ENCODE assay signal across 15 cellular contexts in the genomic region with DNA sequence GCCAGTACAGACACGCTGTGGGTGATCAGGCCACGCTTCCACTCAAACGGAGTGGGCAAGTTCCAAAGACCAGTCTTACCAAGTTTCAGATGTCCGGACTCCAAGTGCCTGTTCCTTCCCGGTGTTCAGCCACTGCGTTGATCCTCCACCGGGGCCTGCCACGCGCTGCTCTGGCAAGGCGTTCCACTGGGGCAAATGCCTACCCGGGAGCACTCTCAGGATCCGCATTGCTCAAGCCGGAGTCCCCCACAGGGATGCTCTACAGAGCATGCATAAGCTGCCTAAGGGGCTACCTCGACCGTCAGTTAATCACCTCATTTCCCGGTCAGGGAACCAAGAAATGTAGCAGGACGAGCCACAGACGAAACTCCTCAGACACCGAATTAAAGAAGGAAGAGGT. TPM values are rescaled to one million over a fixed set of nuclear protein-coding genes. Genes with fewer than 3 reads are reported as not detected.
DNase-seq lines count a peak whose midpoint lies in the region; ATAC-seq and TF ChIP-seq lines count a peak whose summit lies in the region.
"Had no signal": no experiment of that assay in that cellular context is flagged by ENCODE, and none has a peak within 500 bp of the region (broad histone marks: within the 10 kb centered on the region; RNA-seq: fewer than 3 reads in every experiment).

No MANE protein-coding gene starts in this region.

- no peak overlapping the region for H3K23ac ChIP-seq in H9 (ENCODE audit: insufficient read length, low read depth, low read length)

- no peaks in the 10 kb centered on the region for H4K20me1 ChIP-seq in H9 (ENCODE audit: control insufficient read depth, insufficient read depth, insufficient read length)

- H3K79me1 ChIP-seq in H9 (ENCODE audit: insufficient read depth, low read depth, low read length, poor library complexity, severe bottlenecking): no peaks in the 10 kb centered on the region

- H2AFZ ChIP-seq in H9 (ENCODE audit: low read length): no peak overlapping the region

- H3K23me2 ChIP-seq in H9 (ENCODE audit: insufficient read length, low read depth, low read length, poor library complexity, severe bottlenecking): no peaks in the 10 kb centered on the region

- H4K5ac ChIP-seq in H9 (ENCODE audit: insufficient read length, low read depth, low read length): no peak overlapping the region

- no peak overlapping the region for H3K4me2 ChIP-seq in H9 (ENCODE audit: insufficient read depth, insufficient read length, low read length)

- no peak overlapping the region for H3K14ac ChIP-seq in H9 (ENCODE audit: insufficient read depth, low read length)

- H3K27ac Mint-ChIP-seq in H9: peak overlapping the region in 2 of 3 experiments; percentile 7 to 72; a peak in 4 of 7 replicates
- peak overlapping the region; percentile 93 for H3K27ac Mint-ChIP-seq in nephron progenitor cell
- H3K27ac Mint-ChIP-seq in type B pancreatic cell: peak overlapping the region; percentile 51
- H3K27ac Mint-ChIP-seq in glutamatergic neuron (ENCODE audit: unreplicated experiment): no peak overlapping the region
- H3K27ac Mint-ChIP-seq: B cell; CD4-positive, alpha-beta T cell had no signal

- no peaks in the 10 kb centered on the region for H3K79me2 ChIP-seq in H9 (ENCODE audit: insufficient read depth, low read length)

- H3K36me3 Mint-ChIP-seq in H9 (ENCODE audit: insufficient read depth in 1 of 3, low read depth in 3 of 3): peaks cover 25 to 31% (median 28%) of the 10 kb centered on the region in 3 experiments
- peaks cover 18% of the 10 kb centered on the region for H3K36me3 Mint-ChIP-seq in nephron progenitor cell (ENCODE audit: low read depth)
- H3K36me3 Mint-ChIP-seq in type B pancreatic cell: peaks cover 8% of the 10 kb centered on the region
- peaks cover 25% of the 10 kb centered on the region for H3K36me3 Mint-ChIP-seq in glutamatergic neuron (ENCODE audit: unreplicated experiment)

- no peak overlapping the region for H4K91ac ChIP-seq in H9 (ENCODE audit: insufficient read length, low read depth, low read length)

- no peak overlapping the region for H2BK12ac ChIP-seq in H9 (ENCODE audit: insufficient read length, low read depth, low read length)

- H4K8ac ChIP-seq in H9 (replicated peaks; ENCODE audit: insufficient read length, low read depth, low read length): no peak overlapping the region

- peaks cover 40% of the 10 kb centered on the region for H3K27me3 Mint-ChIP-seq in H9 (ENCODE audit: low read depth)
- peaks cover 6% of the 10 kb centered on the region for H3K27me3 Mint-ChIP-seq in nephron progenitor cell (ENCODE audit: low read depth, poor library complexity)
- no peaks in the 10 kb centered on the region for H3K27me3 Mint-ChIP-seq in type B pancreatic cell
- H3K27me3 Mint-ChIP-seq in glutamatergic neuron (ENCODE audit: unreplicated experiment): peaks cover 7% of the 10 kb centered on the region
- H3K27me3 Mint-ChIP-seq: B cell; CD4-positive, alpha-beta T cell had no signal

- no peak overlapping the region for H2BK120ac ChIP-seq in H9 (ENCODE audit: low read depth, low read length, poor library complexity, severe bottlenecking)

- H3K4ac ChIP-seq in H9 (ENCODE audit: low read depth, low read length): no peak overlapping the region

- H3K56ac ChIP-seq in H9 (ENCODE audit: insufficient read length, low read depth, low read length): no peak overlapping the region

- peaks cover 14% of the 10 kb centered on the region for H3K9me3 ChIP-seq in H9 (ENCODE audit: control insufficient read depth, low read depth, low read length)

- no peak overlapping the region for H2AK5ac ChIP-seq in H9 (ENCODE audit: insufficient read length, low read length)

- H3K9me3 Mint-ChIP-seq in H9: peaks cover 34 to 35% of the 10 kb centered on the region in 2 experiments
- H3K9me3 Mint-ChIP-seq in nephron progenitor cell: peaks cover 37% of the 10 kb centered on the region
- peaks cover 8% of the 10 kb centered on the region for H3K9me3 Mint-ChIP-seq in type B pancreatic cell
- peaks cover 12% of the 10 kb centered on the region for H3K9me3 Mint-ChIP-seq in glutamatergic neuron (ENCODE audit: unreplicated experiment)

- H3K4me1 ChIP-seq in H9 (ENCODE audit: insufficient read depth, low read length): peaks cover 4% of the 10 kb centered on the region; the same call in 1 of the 2 replicates

- no CpG with 5 or more reads among the region's 19 CpGs for WGBS in H9 (ENCODE audit: extremely low coverage, insufficient read length, low lambda C conversion rate)

- no peak overlapping the region for H2BK20ac ChIP-seq in H9 (ENCODE audit: low read depth, low read length, poor library complexity, severe bottlenecking)

- H3K27ac ChIP-seq in H9 (ENCODE audit: insufficient read length, low read depth, low read length): no peak overlapping the region
- H3K27ac ChIP-seq: HL-60 had no signal

- no peak overlapping the region for H3T11ph ChIP-seq in H9 (ENCODE audit: low read length)

- H2BK5ac ChIP-seq in H9 (ENCODE audit: insufficient read length, low read length): no peak overlapping the region

- H3K4me3 Mint-ChIP-seq in H9 (peak overlapping the region in 1 of 2 experiments; percentile 27; a peak in 2 of 5 replicates), nephron progenitor cell (peak overlapping the region; percentile 23), type B pancreatic cell (no peak overlapping the region), glutamatergic neuron (ENCODE audit: unreplicated experiment) (no peak overlapping the region)
- H3K4me3 Mint-ChIP-seq: B cell; CD4-positive, alpha-beta T cell had no signal

- H3K18ac ChIP-seq in H9 (ENCODE audit: insufficient read length, low read depth, low read length): no peak overlapping the region

- H3K4me1 Mint-ChIP-seq in H9 (peaks cover 42 to 48% of the 10 kb centered on the region in 2 experiments), nephron progenitor cell (peaks cover 62% of the 10 kb centered on the region), type B pancreatic cell (ENCODE audit: unreplicated experiment) (peaks cover 31% of the 10 kb centered on the region), glutamatergic neuron (ENCODE audit: low read depth, unreplicated experiment) (peaks cover 2% of the 10 kb centered on the region)
- H3K4me1 Mint-ChIP-seq: B cell had no signal

- DNase-seq in H9 (no peak), ecto neural progenitor cell (ENCODE audit: low spot score) (peak; percentile 62), nephron progenitor cell (no peak), type B pancreatic cell (ENCODE audit: extremely low spot score, unreplicated experiment) (no peak), glutamatergic neuron (no peak), left cardiac atrium (no peak)
- DNase-seq: C1 segment of cervical spinal cord; Calu3; CD4-positive, alpha-beta T cell; DMS 273 treated with DMSO at 0.1 percent for 48 hours had no signal

- ATAC-seq in HG03159 (IDR thresholded peaks at IDR 0.05; ENCODE audit: unreplicated experiment): no peak
- ATAC-seq in left cardiac atrium: no peak
- ATAC-seq: GM12878, HCT116 had no signal

- H3K27me3 ChIP-seq in H9 (ENCODE audit: insufficient read depth, low read length): no peaks in the 10 kb centered on the region

- no peak overlapping the region for H2BK15ac ChIP-seq in H9 (ENCODE audit: low read depth, low read length)

- intact Hi-C loops in left cardiac atrium (cut with DNase I): no loop called here

- no peak for TF ChIP-seq CTCF in H9 (conservative IDR thresholded peaks at IDR 0.05)
- no peak for TF ChIP-seq CTCF in nephron progenitor cell (IDR thresholded peaks at IDR 0.05)
- TF ChIP-seq CTCF in type B pancreatic cell (conservative IDR thresholded peaks at IDR 0.05): no peak
- TF ChIP-seq CTCF in glutamatergic neuron (IDR thresholded peaks at IDR 0.05; ENCODE audit: partially characterized antibody, unreplicated experiment): no peak

- H3K9ac ChIP-seq in H9 (ENCODE audit: extremely low read depth, insufficient read length, low read length): no peak overlapping the region

RNA-seq across cellular contexts. Expression of gene CLASP1, which starts 37.0 kb away (rescaled TPM):
- total RNA-seq in H9 (2021): 45.9 and 51.9 TPM in 2 replicates
- 42.7 and 74.6 TPM in 2 replicates for total RNA-seq in type B pancreatic cell (ENCODE audit: low replicate concordance)
- 163 TPM for total RNA-seq in glutamatergic neuron (ENCODE audit: unreplicated experiment)
- total RNA-seq in left cardiac atrium: 10 to 100 TPM; 46.0 to 48.2 TPM

RNA-seq across cellular contexts. Expression of gene NIFK, which starts 50.5 kb away (rescaled TPM):
- total RNA-seq in H9 (2021) (155 and 180 TPM in 2 replicates), type B pancreatic cell (ENCODE audit: low replicate concordance) (55.5 and 60.9 TPM in 2 replicates), glutamatergic neuron (ENCODE audit: unreplicated experiment) (38.5 TPM), left cardiac atrium (10 to 100 TPM; 22.1 to 33.6 TPM)
